ENCODE assay signal across 1 cellular context in genomic region chr19:57362419-57362818, GRCh38.
TF ChIP-seq lines count a peak whose summit lies in the region.

No MANE protein-coding gene starts in this region.

TF ChIP-seq in liver, 16 proteins besides CTCF, POLR2A, EP300 and RAD21 (continued from another document):
- TF ChIP-seq JUND (IDR thresholded peaks at IDR 0.05) (no peak), NR2F2 (IDR thresholded peaks at IDR 0.05) (no peak)
